8 cellular contexts compared by ENCODE assay signal in genomic region chr1:58155418-58156123, GRCh38.
A peak's percentile ranks its signal among the peaks of the same experiment; 100 is the strongest.
DNase-seq lines count a peak whose midpoint lies in the region; TF ChIP-seq lines count a peak whose summit lies in the region.

No MANE protein-coding gene starts in this region.

- H3K9me2 ChIP-seq in PC-9 (ENCODE audit: insufficient read depth), result no peaks in the 10 kb centered on the region

- peak; percentile 56; the same call in 1 of the 2 replicates for TF ChIP-seq CTCF in HFFc6 (IDR thresholded peaks at IDR 0.05)
- peak; percentile 49 for TF ChIP-seq CTCF in PC-9 (conservative IDR thresholded peaks at IDR 0.05)
- peak; percentile 72 for TF ChIP-seq CTCF in left ventricle myocardium inferior (IDR thresholded peaks at IDR 0.05; ENCODE audit: borderline replicate concordance)

- H3F3A ChIP-seq in PC-9 (ENCODE audit: insufficient read depth, low read depth), result no peaks in the 10 kb centered on the region

- H3K27me3 ChIP-seq in PC-9 (ENCODE audit: insufficient read depth, low read depth) (no peaks in the 10 kb centered on the region), left ventricle myocardium inferior (ENCODE audit: low read depth) (no peaks in the 10 kb centered on the region)

- H3K27ac ChIP-seq in PC-9 (no peak overlapping the region), left ventricle myocardium inferior (replicated peaks) (peak overlapping the region; percentile 70)

- no peak overlapping the region for H3K27ac Mint-ChIP-seq in HFFc6

- POLR2A ChIA-PET in PC-9 (lab: Charles Lee; ENCODE audit: unreplicated experiment), result no interaction called here

- H3K9me3 Mint-ChIP-seq in HFFc6, result no peaks in the 10 kb centered on the region

- BruUV-seq in PC-9 (replicated peaks; lab: Mats Ljungman, UMichigan), result no TSS peak

- H3K4me2 ChIP-seq in PC-9, result no peak overlapping the region

- peaks cover 1% of the 10 kb centered on the region; the same call in 1 of the 2 replicates for H3K27me3 Mint-ChIP-seq in HFFc6 (ENCODE audit: insufficient read depth)

- DNase-seq in ELF-1 (ENCODE audit: low read depth, low spot score) (peak; percentile 52), HFFc6 (no peak), PC-9 (no peak), left ventricle myocardium inferior (peak; percentile 38), NCI-H2196 (lab: John Stamatoyannopoulos, UW; ENCODE audit: unreplicated experiment) (no peak), NCI-H2081 treated with DMSO at 0.1 percent for 48 hours (lab: John Stamatoyannopoulos, UW) (no peak), NCI-H1092 treated with DMSO at 0.1 percent for 48 hours (lab: John Stamatoyannopoulos, UW) (no peak), NK-92 (lab: John Stamatoyannopoulos, UW; ENCODE audit: unreplicated experiment) (no peak)

- no peaks in the 10 kb centered on the region for H3K9me3 ChIP-seq in PC-9 (ENCODE audit: insufficient read depth, low read depth)
- H3K9me3 ChIP-seq in left ventricle myocardium inferior (replicated peaks), result no peaks in the 10 kb centered on the region

- intact Hi-C loops in PC-9 (cut with micrococcal nuclease; ENCODE audit: unreplicated experiment), result no loop called here
- intact Hi-C loops in left ventricle myocardium inferior (cut with micrococcal nuclease), result no loop called here

- H3K4me3 Mint-ChIP-seq in HFFc6, result no peak overlapping the region

- no peaks in the 10 kb centered on the region for H3K4me1 Mint-ChIP-seq in HFFc6 (ENCODE audit: low read depth)

- H2AFZ ChIP-seq in PC-9, result no peak overlapping the region

- H3K4me1 ChIP-seq in PC-9 (replicated peaks; ENCODE audit: insufficient read depth), result no peaks in the 10 kb centered on the region
- H3K4me1 ChIP-seq in left ventricle myocardium inferior, result peaks cover 37% of the 10 kb centered on the region

- H3K36me3 Mint-ChIP-seq in HFFc6 (ENCODE audit: low read depth), result no peaks in the 10 kb centered on the region

- H3K36me3 ChIP-seq in PC-9 (ENCODE audit: low read depth) (no peaks in the 10 kb centered on the region), left ventricle myocardium inferior (no peaks in the 10 kb centered on the region)

- CTCF ChIA-PET in PC-9 (lab: Charles Lee), result no interaction called here

- no peaks in the 10 kb centered on the region for H3K79me2 ChIP-seq in PC-9 (ENCODE audit: low read depth)

- H3K4me3 ChIP-seq in PC-9, result no peak overlapping the region
- no peak overlapping the region for H3K4me3 ChIP-seq in left ventricle myocardium inferior

- no peaks in the 10 kb centered on the region for H4K20me1 ChIP-seq in PC-9 (ENCODE audit: insufficient read depth)

Comparison
In these comparisons a context has a peak if more than half of its experiments do, and no peak if none do; other contexts are left out.
1. DNase-seq: peak in ELF-1 (single experiment) and left ventricle myocardium inferior (single experiment); none in HFFc6 (single experiment), PC-9 (0 of 2), NCI-H2196 (single experiment), NCI-H2081 treated with DMSO at 0.1 percent for 48 hours (single experiment), NCI-H1092 treated with DMSO at 0.1 percent for 48 hours (single experiment) and NK-92 (single experiment).
2. Peak in every context shown above with its lines, with median percentiles within 50 percentile points of each other: CTCF ChIP-seq.